ENCODE assay signal across 16 cellular contexts in genomic region chr6:30611150-30611855, GRCh38. TPM values are rescaled to one million over a fixed set of nuclear protein-coding genes. Genes with fewer than 3 reads are reported as not detected.
DNase-seq lines count a peak whose midpoint lies in the region; ATAC-seq, FAIRE-seq and TF ChIP-seq lines count a peak whose summit lies in the region.
"Had no signal": no experiment of that assay in that cellular context is flagged by ENCODE, and none has a peak within 500 bp of the region (broad histone marks: within the 10 kb centered on the region; RNA-seq: fewer than 3 reads in every experiment).

No MANE protein-coding gene starts in this region.

- H3K27ac ChIP-seq in SK-N-MC (peak overlapping the region; percentile 100), dorsolateral prefrontal cortex (peak overlapping the region in 51 of 59 donors; percentile 0 to 100 (median 61)), pancreas (no peak overlapping the region)

- no peak for ATAC-seq in GM18909 (IDR thresholded peaks at IDR 0.05; ENCODE audit: poor library complexity, unreplicated experiment)
- no peak for ATAC-seq in pancreas
- ATAC-seq: activated CD4-positive, CD25-positive, alpha-beta regulatory T cell treated with anti-CD3 and anti-CD28 coated beads, Interleukin-2, amount 50 U/mL, for 24 hours; left lung had no signal

- intact Hi-C loops in dorsolateral prefrontal cortex (cut with DNase I) = loop anchor here in 1 of 2 donors (5.0 kb wide), 1 partner anchor 39 kb away; the partner anchor contains the start of gene ABCF1
- intact Hi-C loops in pancreas (cut with DNase I) = no loop called here

- no peak overlapping the region for H3K9ac ChIP-seq in SK-N-MC (ENCODE audit: insufficient read length)

- TF ChIP-seq CTCF in dorsolateral prefrontal cortex (IDR thresholded peaks at IDR 0.05 in 54 of 56, conservative IDR thresholded peaks at IDR 0.05 in 2 of 56; ENCODE audit: low read depth in 1 of 56, partially characterized antibody in 56 of 56) (no peak), osteocyte (IDR thresholded peaks at IDR 0.05) (no peak), pancreas (IDR thresholded peaks at IDR 0.05) (no peak)

- H3K9me3 ChIP-seq in SK-N-MC (ENCODE audit: low read depth, low read length) = no peaks in the 10 kb centered on the region
- no peaks in the 10 kb centered on the region for H3K9me3 ChIP-seq in pancreas
- H3K9me3 ChIP-seq: left lung, right atrium auricular region had no signal

- no peaks in the 10 kb centered on the region for H3K9me3 Mint-ChIP-seq in T-helper 2 cell treated with Interferon-gamma antibody and Interleukin-4, amounts not matched to agents 5 μg/mL and 100 μg/mL, for 36 hours
- H3K9me3 Mint-ChIP-seq in osteocyte (ENCODE audit: unreplicated experiment) = no peaks in the 10 kb centered on the region

- no peak for DNase-seq in T-helper 2 cell treated with Interferon-gamma antibody and Interleukin-4, amounts not matched to agents 5 μg/mL and 100 μg/mL, for 36 hours (ENCODE audit: low spot score)
- no peak for DNase-seq in T-helper 2 cell
- DNase-seq in SK-N-MC (ENCODE audit: low read depth, low spot score) = no peak
- DNase-seq in dorsolateral prefrontal cortex = no peak
- no peak for DNase-seq in osteocyte (ENCODE audit: extremely low spot score, unreplicated experiment)
- no peak for DNase-seq in pancreas
- no peak for DNase-seq in DMS53 (lab: John Stamatoyannopoulos, UW)
- DNase-seq: 8988T; amniotic stem cell; DMS153; effector CD8-positive, alpha-beta T cell; left lung; NCI-H1092 had no signal

- FAIRE-seq in pancreas (lab: Jason Lieb, UNC) = no peak

- H3K27me3 ChIP-seq in dorsolateral prefrontal cortex (no peaks in the 10 kb centered on the region), pancreas (no peaks in the 10 kb centered on the region)
- H3K27me3 ChIP-seq: left lung, right atrium auricular region had no signal

- H3K4me3 ChIP-seq in SK-N-MC (no peak overlapping the region), dorsolateral prefrontal cortex (peak overlapping the region in 1 of 59 donors; percentile 7), pancreas (no peak overlapping the region)
- H3K4me3 ChIP-seq: left lung, right atrium auricular region had no signal

- WGBS in pancreas, 2 donors = 44 to 46% methylated on average over 9 of the region's 9 CpGs

- H3K36me3 ChIP-seq in SK-N-MC (ENCODE audit: insufficient read depth, low read length) (peaks cover 49% of the 10 kb centered on the region), pancreas (peaks cover 6 to 38% (median 7%) of the 10 kb centered on the region in 3 donors)

- peaks cover 18 to 38% (median 32%) of the 10 kb centered on the region in 3 donors for H3K4me1 ChIP-seq in pancreas

- no peak overlapping the region for H3K4me3 Mint-ChIP-seq in T-helper 2 cell treated with Interferon-gamma antibody and Interleukin-4, amounts not matched to agents 5 μg/mL and 100 μg/mL, for 36 hours
- H3K4me3 Mint-ChIP-seq in osteocyte (ENCODE audit: unreplicated experiment) = no peak overlapping the region

- peaks cover 82% of the 10 kb centered on the region for H3K36me3 Mint-ChIP-seq in T-helper 2 cell treated with Interferon-gamma antibody and Interleukin-4, amounts not matched to agents 5 μg/mL and 100 μg/mL, for 36 hours (ENCODE audit: low read depth)
- peaks cover 47% of the 10 kb centered on the region for H3K36me3 Mint-ChIP-seq in osteocyte (ENCODE audit: unreplicated experiment)

- peaks cover 49% of the 10 kb centered on the region for H3K4me1 Mint-ChIP-seq in T-helper 2 cell treated with Interferon-gamma antibody and Interleukin-4, amounts not matched to agents 5 μg/mL and 100 μg/mL, for 36 hours (ENCODE audit: low read depth)
- H3K4me1 Mint-ChIP-seq in osteocyte (ENCODE audit: unreplicated experiment) = peaks cover 35% of the 10 kb centered on the region

- no peaks in the 10 kb centered on the region for H3K27me3 Mint-ChIP-seq in T-helper 2 cell treated with Interferon-gamma antibody and Interleukin-4, amounts not matched to agents 5 μg/mL and 100 μg/mL, for 36 hours (ENCODE audit: low read depth)
- H3K27me3 Mint-ChIP-seq in osteocyte (ENCODE audit: unreplicated experiment) = no peaks in the 10 kb centered on the region

- peak overlapping the region; percentile 46 for H3K27ac Mint-ChIP-seq in T-helper 2 cell treated with Interferon-gamma antibody and Interleukin-4, amounts not matched to agents 5 μg/mL and 100 μg/mL, for 36 hours
- peak overlapping the region; percentile 55 for H3K27ac Mint-ChIP-seq in osteocyte (ENCODE audit: unreplicated experiment)

RNA-seq across cellular contexts. Expression of gene PPP1R10, which starts 5.7 kb away (rescaled TPM):
- total RNA-seq in dorsolateral prefrontal cortex = 100 to 1,000 TPM in 1 of 120 experiments, 10 to 100 TPM in 119; 42.2 to 100 (median 68.4) TPM
- total RNA-seq in osteocyte = 82.1 and 87.6 TPM in 2 replicates
- 10 to 100 TPM; 34.8 to 57.9 (median 43.0) TPM for total RNA-seq in pancreas
- 10 to 100 TPM; 25.1 to 34.3 TPM for polyA plus RNA-seq in pancreas

RNA-seq across cellular contexts. Expression of gene MRPS18B, which starts 6.3 kb away (rescaled TPM):
- 10 to 100 TPM; 25.2 to 53.5 (median 36.4) TPM for total RNA-seq in dorsolateral prefrontal cortex
- total RNA-seq in osteocyte = 36.6 and 39.2 TPM in 2 replicates
- 10 to 100 TPM; 24.5 to 39.5 (median 29.1) TPM for total RNA-seq in pancreas
- 10 to 100 TPM; 22.9 to 41.1 TPM for polyA plus RNA-seq in pancreas

RNA-seq across cellular contexts. Expression of gene ATAT1, which starts 15.4 kb away (rescaled TPM):
- total RNA-seq in dorsolateral prefrontal cortex (10 to 100 TPM; 24.7 to 47.2 (median 35.8) TPM), osteocyte (17.3 and 20.0 TPM in 2 replicates), pancreas (1 to 10 TPM; 2.1 to 6.8 (median 2.9) TPM)
- polyA plus RNA-seq in pancreas = 1 to 10 TPM; 6.8 to 9.1 TPM

RNA-seq across cellular contexts. Expression of gene C6orf136, which starts 35.6 kb away (rescaled TPM):
- total RNA-seq in dorsolateral prefrontal cortex (100 to 1,000 TPM in 1 of 120 experiments, 10 to 100 TPM in 119; 30.6 to 105 (median 61.8) TPM), osteocyte (13.5 and 17.2 TPM in 2 replicates), pancreas (10 to 100 TPM in 3 of 6 donors, 1 to 10 TPM in 3; 7.9 to 12.9 (median 9.9) TPM)
- polyA plus RNA-seq in pancreas = 10 to 100 TPM; 33.9 to 57.1 TPM

RNA-seq across cellular contexts. Expression of gene ABCF1, which starts 40.1 kb away (rescaled TPM):
- total RNA-seq in dorsolateral prefrontal cortex (10 to 100 TPM; 24.2 to 44.5 (median 34.1) TPM), osteocyte (63.8 and 70.5 TPM in 2 replicates), pancreas (10 to 100 TPM; 17.4 to 30.7 (median 24.9) TPM)
- 10 to 100 TPM; 21.6 to 24.9 TPM for polyA plus RNA-seq in pancreas

Comparison
In these comparisons a context has a peak if more than half of its experiments do, and no peak if none do; other contexts are left out.
1. H3K27ac ChIP-seq: peak in SK-N-MC (single experiment) and dorsolateral prefrontal cortex (51 of 59); none in pancreas (0 of 4).